Comparison of ENCODE assay signal across 7 cellular contexts in the genomic region with DNA sequence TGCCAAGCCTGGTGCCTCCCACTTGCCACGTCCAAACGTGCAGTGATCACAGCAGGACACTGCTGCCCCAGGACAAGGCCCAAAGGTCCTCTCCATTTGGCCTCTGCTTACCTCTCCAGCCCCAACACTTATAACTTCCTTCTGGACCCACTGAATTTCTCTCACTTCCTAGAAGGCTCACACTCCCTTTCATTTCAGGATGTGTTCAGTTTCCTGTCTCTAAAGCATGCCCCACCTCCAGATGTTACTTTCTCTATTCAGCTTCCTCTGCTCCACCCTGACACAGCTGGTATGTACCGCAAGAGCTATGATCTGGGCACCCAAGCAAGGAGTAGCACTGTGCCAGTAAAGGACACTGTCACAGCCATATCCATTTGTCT.
DNase-seq lines count a peak whose midpoint lies in the region; ATAC-seq and TF ChIP-seq lines count a peak whose summit lies in the region.

No MANE protein-coding gene starts in this region.

- no peaks in the 10 kb centered on the region for H3K9me3 Mint-ChIP-seq in central memory CD8-positive, alpha-beta T cell
- H3K9me3 Mint-ChIP-seq in nephron progenitor cell = no peaks in the 10 kb centered on the region

- peak; percentile 96 for ATAC-seq in GM18907 (IDR thresholded peaks at IDR 0.05; ENCODE audit: unreplicated experiment)
- peak; percentile 91 for ATAC-seq in HG02938 (IDR thresholded peaks at IDR 0.05; ENCODE audit: unreplicated experiment)
- peak; percentile 92 for ATAC-seq in central memory CD8-positive, alpha-beta T cell (replicated peaks; ENCODE audit: extremely low read depth, poor library complexity, severe bottlenecking)

- H3K4me1 Mint-ChIP-seq in central memory CD8-positive, alpha-beta T cell = peaks cover 41% of the 10 kb centered on the region
- H3K4me1 Mint-ChIP-seq in nephron progenitor cell = peaks cover 33% of the 10 kb centered on the region

- H3K4me3 Mint-ChIP-seq in central memory CD8-positive, alpha-beta T cell = peak overlapping the region; percentile 86
- no peak overlapping the region for H3K4me3 Mint-ChIP-seq in nephron progenitor cell

- no peak for TF ChIP-seq CTCF in nephron progenitor cell (IDR thresholded peaks at IDR 0.05)

- peak; percentile 72 for DNase-seq in RPMI8226
- peak in 1 of 2 donors; percentile 49 for DNase-seq in central memory CD8-positive, alpha-beta T cell (ENCODE audit: low spot score in 2 of 2)
- DNase-seq in nephron progenitor cell = no peak
- no peak for DNase-seq in NCI-H526 (lab: John Stamatoyannopoulos, UW)
- DNase-seq in COLO668 (lab: John Stamatoyannopoulos, UW; ENCODE audit: unreplicated experiment) = no peak

- peak overlapping the region; percentile 92 for H3K27ac Mint-ChIP-seq in central memory CD8-positive, alpha-beta T cell (ENCODE audit: low read depth)
- peak overlapping the region; percentile 41 for H3K27ac Mint-ChIP-seq in nephron progenitor cell

- no peaks in the 10 kb centered on the region for H3K27me3 Mint-ChIP-seq in central memory CD8-positive, alpha-beta T cell
- H3K27me3 Mint-ChIP-seq in nephron progenitor cell (ENCODE audit: low read depth, poor library complexity) = peaks cover 4% of the 10 kb centered on the region

- peaks cover 13% of the 10 kb centered on the region for H3K36me3 Mint-ChIP-seq in central memory CD8-positive, alpha-beta T cell (ENCODE audit: insufficient read depth)
- H3K36me3 Mint-ChIP-seq in nephron progenitor cell (ENCODE audit: low read depth) = no peaks in the 10 kb centered on the region
